Comparison of ENCODE assay signal across 8 cellular contexts in genomic region chr12:15910864-15911696, GRCh38. TPM values are rescaled to one million over a fixed set of nuclear protein-coding genes. Genes with fewer than 3 reads are reported as not detected.
DNase-seq lines count a peak whose midpoint lies in the region; ATAC-seq and TF ChIP-seq lines count a peak whose summit lies in the region.

Gene DERA, plus strand, starts transcription at chr12:15911332. Its CDS starts 52 bp downstream, at chr12:15911384.

- intact Hi-C loops in mammary epithelial cell (cut with micrococcal nuclease) = loop anchor here (2.0 kb wide), 1 partner anchor 46 kb away; no protein-coding TSS in a partner anchor

- H3K27ac Mint-ChIP-seq in immature natural killer cell = peak within 1 kb of the TSS; percentile 88 to 98 (median 92)

- DNase-seq in A172 (ENCODE audit: low spot score) (peak; percentile 39), NCI-H2029 treated with DMSO at 0.1 percent for 48 hours (lab: John Stamatoyannopoulos, UW) (peak; percentile 46), mammary epithelial cell (peak; percentile 78), immature natural killer cell (peak; percentile 56 to 64 (median 64)), smooth muscle cell of the brain vasculature (ENCODE audit: low read depth, low spot score) (peak; percentile 31)

- TF ChIP-seq CTCF in VCaP (conservative IDR thresholded peaks at IDR 0.05) = peak; percentile 20
- TF ChIP-seq CTCF in mammary epithelial cell (conservative IDR thresholded peaks at IDR 0.05 in 1 of 2, IDR thresholded peaks at IDR 0.05 in 1 of 2; ENCODE audit: extremely low read depth in 1 of 2, insufficient read depth in 1 of 2, low read depth in 1 of 2, low read length in 2 of 2) = no peak

- H3K27me3 ChIP-seq in mammary epithelial cell (ENCODE audit: insufficient read depth, low read length) = no peaks in the 10 kb centered on the region

- H3K4me2 ChIP-seq in mammary epithelial cell (ENCODE audit: insufficient read depth, low read depth, low read length) = peak within 1 kb of the TSS; percentile 94

- in situ Hi-C loops in mammary epithelial cell (cut with MboI; ENCODE audit: low sequenced_read_pairs in 2 of 2) = no loop called here

- no peaks in the 10 kb centered on the region for H4K20me1 ChIP-seq in mammary epithelial cell (ENCODE audit: insufficient read depth, low read length)

- H3K9ac ChIP-seq in mammary epithelial cell (ENCODE audit: insufficient read depth, low read length) = peak within 1 kb of the TSS; percentile 97

- peak within 1 kb of the TSS; percentile 92 to 95 (median 93) for H3K4me3 Mint-ChIP-seq in immature natural killer cell

- BruUV-seq in mammary epithelial cell (replicated peaks; lab: Mats Ljungman, UMichigan) = no TSS peak

- 1% methylated on average over 14 of the region's 59 CpGs for WGBS in mammary epithelial cell (ENCODE audit: low coverage, missing lambda C conversion rate)

- H3K27ac ChIP-seq in VCaP (peak within 1 kb of the TSS; percentile 86), mammary epithelial cell (ENCODE audit: insufficient read depth, low read depth, low read length) (peak within 1 kb of the TSS; percentile 92)

- H3K79me2 ChIP-seq in mammary epithelial cell (ENCODE audit: insufficient read depth, low read length) = peaks cover 21% of the 10 kb centered on the region

- CTCF ChIA-PET in mammary epithelial cell (lab: Charles Lee; ENCODE audit: low non-redundant PET) = interaction anchor here (0.6 kb wide), 2 partner anchors 61 to 72 kb away, joined by 4 to 5 read pairs; no protein-coding TSS in a partner anchor

- H3K9me3 Mint-ChIP-seq in immature natural killer cell = no peaks in the 10 kb centered on the region

- no peaks in the 10 kb centered on the region for H3K27me3 Mint-ChIP-seq in immature natural killer cell (ENCODE audit: low read depth in 3 of 3)

- no peaks in the 10 kb centered on the region for H3K9me3 ChIP-seq in mammary epithelial cell (replicated peaks; ENCODE audit: insufficient read depth, low read length)

- H3K4me1 ChIP-seq in mammary epithelial cell (ENCODE audit: insufficient read depth, low read length) = peaks cover 6% of the 10 kb centered on the region

- peak within 1 kb of the TSS; percentile 94 for H2AFZ ChIP-seq in mammary epithelial cell (ENCODE audit: low read depth, low read length)

- dilution Hi-C loops in mammary epithelial cell (cut with HindIII; ENCODE audit: low sequenced_read_pairs) = no loop called here

- peaks cover 1% of the 10 kb centered on the region for H3K36me3 ChIP-seq in mammary epithelial cell (ENCODE audit: insufficient read depth, low read length)

- H3K36me3 Mint-ChIP-seq in immature natural killer cell = no peaks in the 10 kb centered on the region

- H3K4me1 Mint-ChIP-seq in immature natural killer cell = peaks cover 15 to 30% of the 10 kb centered on the region in 2 donors

- peak within 1 kb of the TSS; percentile 88 to 99 (median 90) for H3K4me3 ChIP-seq in mammary epithelial cell (replicated peaks in 1 of 3; ENCODE audit: insufficient read depth in 1 of 3, low read depth in 2 of 3, low read length in 3 of 3)

- ATAC-seq in GM18511 (IDR thresholded peaks at IDR 0.05; ENCODE audit: unreplicated experiment) (peak; percentile 93), HG03025 (IDR thresholded peaks at IDR 0.05; ENCODE audit: low FRiP score, unreplicated experiment) (peak; percentile 91)

RNA-seq across cellular contexts. Expression of gene DERA, which starts in this region (rescaled TPM):
- total RNA-seq in A172 (2014; rRNA removed; shearing (Covaris generic)) = 43.1 and 46.1 TPM in 2 replicates
- total RNA-seq in mammary epithelial cell = 10 to 100 TPM; 43.2 to 49.2 TPM
- polyA plus RNA-seq in mammary epithelial cell (30.6 TPM), immature natural killer cell (10 to 100 TPM; 47.2 to 74.6 (median 62.1) TPM)
- 29.7 TPM for polyA minus RNA-seq in mammary epithelial cell

Comparison
In these comparisons a context has a peak if more than half of its experiments do, and no peak if none do; other contexts are left out.
1. Peak in every context shown above with its lines: DNase-seq, ATAC-seq, H3K4me3 ChIP-seq and H3K27ac ChIP-seq.